In the genomic region with DNA sequence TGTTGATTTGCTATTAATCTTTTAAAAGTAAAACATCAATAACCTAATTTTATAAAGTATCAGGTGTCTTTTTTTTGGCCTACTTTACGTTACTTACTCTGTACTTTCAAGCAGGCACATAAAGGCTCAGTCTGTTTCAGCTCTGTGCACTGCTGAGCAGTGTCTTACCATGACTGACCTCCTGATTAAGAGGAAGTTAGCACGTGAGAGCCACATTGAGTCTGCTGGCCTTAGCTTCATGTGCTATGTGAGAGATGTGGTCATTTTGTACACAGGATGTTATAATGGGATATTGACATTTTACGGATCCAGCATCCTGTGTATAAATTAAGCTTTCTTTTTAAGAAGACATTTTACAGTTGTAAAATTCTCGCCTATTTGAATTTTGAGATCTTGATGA, we compare ENCODE assay signal across 8 cellular contexts.
DNase-seq lines count a peak whose midpoint lies in the region; ATAC-seq, FAIRE-seq and TF ChIP-seq lines count a peak whose summit lies in the region.

No MANE protein-coding gene starts in this region.

- no peak overlapping the region for H3K27ac ChIP-seq in effector memory CD4-positive, alpha-beta T cell (ENCODE audit: insufficient read depth, low read length, poor library complexity, severe bottlenecking)

- peak; percentile 79 for FAIRE-seq in islet of Langerhans (lab: Jason Lieb, UNC)

- ATAC-seq in HG02973 (IDR thresholded peaks at IDR 0.05; ENCODE audit: unreplicated experiment), result peak; percentile 79
- ATAC-seq in SK-N-SH treated with all-trans-retinoic acid at 6 μM for 48 hours, result peak; percentile 70

- H3K4me3 ChIP-seq in effector memory CD4-positive, alpha-beta T cell (ENCODE audit: insufficient read depth, low read depth, low read length, poor library complexity, severe bottlenecking), result no peak overlapping the region

- H3K27me3 ChIP-seq in effector memory CD4-positive, alpha-beta T cell (replicated peaks; ENCODE audit: control insufficient read depth, insufficient read depth, low read length, poor library complexity, severe bottlenecking), result no peaks in the 10 kb centered on the region

- peaks cover 12% of the 10 kb centered on the region for H3K4me1 ChIP-seq in effector memory CD4-positive, alpha-beta T cell (ENCODE audit: control insufficient read depth, insufficient read depth, low read length, poor library complexity, severe bottlenecking)

- no peaks in the 10 kb centered on the region for H3K9me3 ChIP-seq in effector memory CD4-positive, alpha-beta T cell (ENCODE audit: control insufficient read depth, low read length)

- no peaks in the 10 kb centered on the region for H3K36me3 ChIP-seq in effector memory CD4-positive, alpha-beta T cell (ENCODE audit: control insufficient read depth, insufficient read depth, low read length)

- DNase-seq in NCI-H524 (lab: John Stamatoyannopoulos, UW), result peak; percentile 26 to 38
- no peak for DNase-seq in NCI-H524 treated with DMSO at 0.1 percent for 48 hours (lab: John Stamatoyannopoulos, UW)
- no peak for DNase-seq in effector memory CD4-positive, alpha-beta T cell
- DNase-seq in NCI-H1105 (lab: John Stamatoyannopoulos, UW), result no peak
- DNase-seq in UCSD-AML1 (lab: John Stamatoyannopoulos, UW; ENCODE audit: unreplicated experiment), result no peak

TF ChIP-seq in SK-N-SH treated with all-trans-retinoic acid at 6 μM for 48 hours, 23 proteins besides CTCF, POLR2A, EP300 and RAD21:
- TF ChIP-seq, protein P1, sequence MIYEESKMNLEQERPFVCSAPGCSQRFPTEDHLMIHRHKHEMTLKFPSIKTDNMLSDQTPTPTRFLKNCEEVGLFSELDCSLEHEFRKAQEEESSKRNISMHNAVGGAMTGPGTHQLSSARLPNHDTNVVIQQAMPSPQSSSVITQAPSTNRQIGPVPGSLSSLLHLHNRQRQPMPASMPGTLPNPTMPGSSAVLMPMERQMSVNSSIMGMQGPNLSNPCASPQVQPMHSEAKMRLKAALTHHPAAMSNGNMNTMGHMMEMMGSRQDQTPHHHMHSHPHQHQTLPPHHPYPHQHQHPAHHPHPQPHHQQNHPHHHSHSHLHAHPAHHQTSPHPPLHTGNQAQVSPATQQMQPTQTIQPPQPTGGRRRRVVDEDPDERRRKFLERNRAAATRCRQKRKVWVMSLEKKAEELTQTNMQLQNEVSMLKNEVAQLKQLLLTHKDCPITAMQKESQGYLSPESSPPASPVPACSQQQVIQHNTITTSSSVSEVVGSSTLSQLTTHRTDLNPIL (CRISPR knock-in tag; IDR thresholded peaks at IDR 0.05; ENCODE audit: low read depth), result no peak
- peak; percentile 29; the same call in 1 of the 2 replicates for TF ChIP-seq TCF4 (CRISPR knock-in tag; IDR thresholded peaks at IDR 0.05; ENCODE audit: borderline replicate concordance)

Comparison
In these comparisons a context has a peak if more than half of its experiments do, and no peak if none do; other contexts are left out.
1. DNase-seq: peak in NCI-H524 (2 of 2); none in NCI-H524 treated with DMSO at 0.1 percent for 48 hours (single experiment), effector memory CD4-positive, alpha-beta T cell (0 of 3), NCI-H1105 (single experiment) and UCSD-AML1 (single experiment).